Comparison of ENCODE assay signal across 1 cellular context in the genomic region with DNA sequence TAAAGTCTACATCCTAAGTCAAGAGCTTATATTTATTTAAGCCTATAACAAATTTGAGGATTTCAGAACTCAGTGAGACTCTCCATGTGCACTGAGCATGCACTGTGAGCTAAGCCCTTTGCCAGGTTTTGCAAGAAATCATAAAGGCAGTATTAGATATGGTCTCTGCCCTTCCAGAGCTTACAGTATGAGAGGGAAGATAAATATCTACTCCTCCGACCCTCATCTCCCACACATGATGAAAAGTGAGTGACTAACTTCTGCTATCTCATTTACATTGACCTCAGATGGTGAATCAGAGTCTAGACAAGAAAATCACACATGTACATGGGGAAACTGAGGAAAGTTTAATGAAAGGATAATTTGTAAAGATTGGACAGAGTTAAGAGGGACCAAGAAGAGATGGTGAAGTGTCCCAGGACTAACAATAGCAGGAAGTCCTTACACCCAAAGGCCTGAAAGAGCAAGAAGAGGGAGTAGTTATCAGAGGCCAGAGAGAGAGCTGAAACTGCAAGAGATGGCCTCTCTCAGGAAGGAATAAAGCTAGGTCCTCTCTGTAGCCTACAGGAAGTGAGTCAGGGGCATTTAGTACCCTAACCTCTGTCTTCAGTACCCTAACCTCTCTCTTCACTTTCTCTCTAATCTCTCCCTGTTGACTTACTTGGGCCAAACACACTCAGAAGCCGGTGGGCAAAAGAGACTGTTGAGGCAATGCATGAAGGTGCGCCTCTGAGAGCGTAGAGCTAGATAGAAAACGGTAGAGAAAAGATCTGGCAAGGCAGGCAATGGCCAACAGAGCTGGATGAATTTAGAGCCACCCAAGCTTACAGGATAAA.
TF ChIP-seq lines count a peak whose summit lies in the region.

No MANE protein-coding gene starts in this region.

TF ChIP-seq in SK-N-SH treated with all-trans-retinoic acid at 6 μM for 48 hours, 23 proteins besides CTCF, POLR2A, EP300 and RAD21 (continued from another document):
- TF ChIP-seq, protein P1, sequence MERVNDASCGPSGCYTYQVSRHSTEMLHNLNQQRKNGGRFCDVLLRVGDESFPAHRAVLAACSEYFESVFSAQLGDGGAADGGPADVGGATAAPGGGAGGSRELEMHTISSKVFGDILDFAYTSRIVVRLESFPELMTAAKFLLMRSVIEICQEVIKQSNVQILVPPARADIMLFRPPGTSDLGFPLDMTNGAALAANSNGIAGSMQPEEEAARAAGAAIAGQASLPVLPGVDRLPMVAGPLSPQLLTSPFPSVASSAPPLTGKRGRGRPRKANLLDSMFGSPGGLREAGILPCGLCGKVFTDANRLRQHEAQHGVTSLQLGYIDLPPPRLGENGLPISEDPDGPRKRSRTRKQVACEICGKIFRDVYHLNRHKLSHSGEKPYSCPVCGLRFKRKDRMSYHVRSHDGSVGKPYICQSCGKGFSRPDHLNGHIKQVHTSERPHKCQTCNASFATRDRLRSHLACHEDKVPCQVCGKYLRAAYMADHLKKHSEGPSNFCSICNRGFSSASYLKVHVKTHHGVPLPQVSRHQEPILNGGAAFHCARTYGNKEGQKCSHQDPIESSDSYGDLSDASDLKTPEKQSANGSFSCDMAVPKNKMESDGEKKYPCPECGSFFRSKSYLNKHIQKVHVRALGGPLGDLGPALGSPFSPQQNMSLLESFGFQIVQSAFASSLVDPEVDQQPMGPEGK (CRISPR knock-in tag; IDR thresholded peaks at IDR 0.05; ENCODE audit: borderline replicate concordance): no peak
- TF ChIP-seq ZNF565 (CRISPR knock-in tag; conservative IDR thresholded peaks at IDR 0.05; ENCODE audit: low read depth): no peak
- TF ChIP-seq ISL1 (CRISPR knock-in tag; IDR thresholded peaks at IDR 0.05): no peak
- TF ChIP-seq ZFP30 (CRISPR knock-in tag; IDR thresholded peaks at IDR 0.05): no peak
- TF ChIP-seq, protein P2, sequence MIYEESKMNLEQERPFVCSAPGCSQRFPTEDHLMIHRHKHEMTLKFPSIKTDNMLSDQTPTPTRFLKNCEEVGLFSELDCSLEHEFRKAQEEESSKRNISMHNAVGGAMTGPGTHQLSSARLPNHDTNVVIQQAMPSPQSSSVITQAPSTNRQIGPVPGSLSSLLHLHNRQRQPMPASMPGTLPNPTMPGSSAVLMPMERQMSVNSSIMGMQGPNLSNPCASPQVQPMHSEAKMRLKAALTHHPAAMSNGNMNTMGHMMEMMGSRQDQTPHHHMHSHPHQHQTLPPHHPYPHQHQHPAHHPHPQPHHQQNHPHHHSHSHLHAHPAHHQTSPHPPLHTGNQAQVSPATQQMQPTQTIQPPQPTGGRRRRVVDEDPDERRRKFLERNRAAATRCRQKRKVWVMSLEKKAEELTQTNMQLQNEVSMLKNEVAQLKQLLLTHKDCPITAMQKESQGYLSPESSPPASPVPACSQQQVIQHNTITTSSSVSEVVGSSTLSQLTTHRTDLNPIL (CRISPR knock-in tag; IDR thresholded peaks at IDR 0.05; ENCODE audit: low read depth): no peak
- TF ChIP-seq CSDC2 (CRISPR knock-in tag; IDR thresholded peaks at IDR 0.05): no peak
- no peak for TF ChIP-seq OSR1 (CRISPR knock-in tag; IDR thresholded peaks at IDR 0.05)
- TF ChIP-seq, protein P3, sequence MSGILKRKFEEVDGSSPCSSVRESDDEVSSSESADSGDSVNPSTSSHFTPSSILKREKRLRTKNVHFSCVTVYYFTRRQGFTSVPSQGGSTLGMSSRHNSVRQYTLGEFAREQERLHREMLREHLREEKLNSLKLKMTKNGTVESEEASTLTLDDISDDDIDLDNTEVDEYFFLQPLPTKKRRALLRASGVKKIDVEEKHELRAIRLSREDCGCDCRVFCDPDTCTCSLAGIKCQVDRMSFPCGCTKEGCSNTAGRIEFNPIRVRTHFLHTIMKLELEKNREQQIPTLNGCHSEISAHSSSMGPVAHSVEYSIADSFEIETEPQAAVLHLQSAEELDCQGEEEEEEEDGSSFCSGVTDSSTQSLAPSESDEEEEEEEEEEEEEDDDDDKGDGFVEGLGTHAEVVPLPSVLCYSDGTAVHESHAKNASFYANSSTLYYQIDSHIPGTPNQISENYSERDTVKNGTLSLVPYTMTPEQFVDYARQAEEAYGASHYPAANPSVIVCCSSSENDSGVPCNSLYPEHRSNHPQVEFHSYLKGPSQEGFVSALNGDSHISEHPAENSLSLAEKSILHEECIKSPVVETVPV (CRISPR knock-in tag; IDR thresholded peaks at IDR 0.05): no peak
- no peak for TF ChIP-seq TOX (CRISPR knock-in tag; IDR thresholded peaks at IDR 0.05; ENCODE audit: borderline replicate concordance)
- TF ChIP-seq PPARA (CRISPR knock-in tag; IDR thresholded peaks at IDR 0.05; ENCODE audit: borderline replicate concordance): no peak
TF ChIP-seq in SK-N-SH treated with all-trans-retinoic acid at 6 μM for 48 hours: peak in this region for 0.
